In the genomic region with DNA sequence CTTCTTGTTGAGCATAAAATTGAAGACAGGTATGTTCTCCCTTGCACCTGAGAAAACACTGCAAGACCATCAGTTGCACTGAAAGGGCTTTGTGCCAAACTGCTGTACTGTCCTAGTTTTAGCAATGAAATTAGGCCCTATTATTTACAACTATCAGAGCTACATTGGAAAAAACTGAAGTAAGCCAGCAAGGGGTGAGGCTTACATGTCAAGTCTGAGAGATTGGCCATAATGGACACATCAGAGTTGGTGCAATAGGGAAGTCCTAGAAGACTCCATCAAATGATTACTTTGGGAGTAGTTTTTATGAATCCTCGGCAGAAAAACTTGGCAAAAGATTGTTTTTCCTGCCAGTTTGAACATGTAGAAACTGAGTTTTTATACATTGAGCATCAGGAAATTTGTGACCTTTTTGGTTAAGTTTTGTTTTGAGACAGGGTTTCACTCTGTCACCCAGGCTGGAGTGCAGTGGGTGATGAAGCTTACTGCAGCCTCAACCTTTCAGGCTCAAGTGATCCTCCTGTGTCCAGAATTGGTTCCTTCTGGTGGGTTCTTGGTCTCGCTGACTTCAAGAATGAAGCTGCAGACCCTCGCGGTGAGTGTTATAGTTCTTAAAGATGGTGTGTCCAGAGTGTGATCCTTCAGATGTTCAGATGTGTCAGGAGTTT, we compare ENCODE assay signal across 25 cellular contexts.
"Had no signal": no experiment of that assay in that cellular context is flagged by ENCODE, and none has a peak within 500 bp of the region (broad histone marks: within the 10 kb centered on the region; RNA-seq: fewer than 3 reads in every experiment).

No MANE protein-coding gene starts in this region.

- H3K9me3 Mint-ChIP-seq: activated CD4-positive, alpha-beta T cell treated with anti-CD3 and anti-CD28 coated beads, Interleukin-2, amount 10 ng/mL, durations not matched to agents 7 days and 5 days; effector memory CD8-positive, alpha-beta T cell had no signal

- H3K36me3 Mint-ChIP-seq: activated naive CD4-positive, alpha-beta T cell treated with anti-CD3 and anti-CD28 coated beads, Interleukin-2, amount 10 ng/mL, durations not matched to agents 7 days and 5 days had no signal

- DNase-seq: activated CD4-positive, alpha-beta memory T cell treated with anti-CD3 and anti-CD28 coated beads, Interleukin-2, amount 10 ng/mL, durations not matched to agents 7 days and 5 days; activated CD4-positive, alpha-beta T cell treated with anti-CD3 and anti-CD28 coated beads for 1 hour; activated CD4-positive, alpha-beta T cell treated with anti-CD3 and anti-CD28 coated beads for 4 hours; activated CD4-positive, alpha-beta T cell treated with anti-CD3 and anti-CD28 coated beads, Interleukin-2, amount 10 ng/mL, durations not matched to agents 7 days and 5 days; activated CD4-positive, alpha-beta T cell treated with anti-CD3 and anti-CD28 coated beads, Interleukin-2, amount 50 U/mL, for 4 hours; activated gamma-delta T cell; activated naive CD4-positive, alpha-beta T cell; activated naive CD4-positive, alpha-beta T cell treated with anti-CD3 and anti-CD28 coated beads, Interleukin-2, amount 10 ng/mL, durations not matched to agents 7 days and 5 days; activated T-cell treated with anti-CD3 and anti-CD28 coated beads, Interleukin-2, amount 50 U/mL, for 1 hour; activated T-cell treated with anti-CD3 and anti-CD28 coated beads, Interleukin-2, amount 50 U/mL, for 72 hours; adrenal gland; amygdala; aorta; body of pancreas; caudate nucleus; cortex of kidney; dermis blood vessel endothelial cell; effector CD4-positive, alpha-beta T cell; effector memory CD8-positive, alpha-beta T cell; erythroblast; foreskin keratinocyte; gastrocnemius medialis; glutamatergic neuron; T-helper 2 cell had no signal

- H3K4me3 Mint-ChIP-seq: activated CD4-positive, alpha-beta memory T cell treated with anti-CD3 and anti-CD28 coated beads, Interleukin-2, amount 10 ng/mL, durations not matched to agents 7 days and 5 days; activated CD4-positive, alpha-beta T cell treated with anti-CD3 and anti-CD28 coated beads, Interleukin-2, amount 10 ng/mL, durations not matched to agents 7 days and 5 days; activated naive CD4-positive, alpha-beta T cell treated with anti-CD3 and anti-CD28 coated beads, Interleukin-2, amount 10 ng/mL, durations not matched to agents 7 days and 5 days; activated T-cell treated with anti-CD3 and anti-CD28 coated beads, Interleukin-2, amount 50 U/mL, for 72 hours; effector memory CD8-positive, alpha-beta T cell had no signal

- H3K27ac Mint-ChIP-seq: activated CD4-positive, alpha-beta memory T cell treated with anti-CD3 and anti-CD28 coated beads, Interleukin-2, amount 10 ng/mL, durations not matched to agents 7 days and 5 days; activated CD4-positive, alpha-beta T cell treated with anti-CD3 and anti-CD28 coated beads, Interleukin-2, amount 10 ng/mL, durations not matched to agents 7 days and 5 days; activated naive CD4-positive, alpha-beta T cell treated with anti-CD3 and anti-CD28 coated beads, Interleukin-2, amount 10 ng/mL, durations not matched to agents 7 days and 5 days; activated naive CD4-positive, alpha-beta T cell treated with anti-CD3 and anti-CD28 coated beads, Interleukin-2, amount 50 U/mL, for 72 hours; activated T-cell treated with anti-CD3 and anti-CD28 coated beads, Interleukin-2, amount 50 U/mL, for 72 hours; effector memory CD8-positive, alpha-beta T cell had no signal

- H3K4me1 Mint-ChIP-seq: activated CD4-positive, alpha-beta memory T cell treated with anti-CD3 and anti-CD28 coated beads, Interleukin-2, amount 10 ng/mL, durations not matched to agents 7 days and 5 days; activated CD4-positive, alpha-beta T cell treated with anti-CD3 and anti-CD28 coated beads, Interleukin-2, amount 10 ng/mL, durations not matched to agents 7 days and 5 days; activated naive CD4-positive, alpha-beta T cell treated with anti-CD3 and anti-CD28 coated beads, Interleukin-2, amount 10 ng/mL, durations not matched to agents 7 days and 5 days had no signal

- ATAC-seq: activated naive CD4-positive, alpha-beta T cell treated with anti-CD3 and anti-CD28 coated beads, Interleukin-2, amount 50 U/mL, for 72 hours; activated T-cell treated with anti-CD3 and anti-CD28 coated beads, Interleukin-2, amount 50 U/mL, for 72 hours; body of pancreas; effector memory CD8-positive, alpha-beta T cell; foreskin keratinocyte; gastrocnemius medialis had no signal
